ENCODE assay signal across 1 cellular context in the genomic region with DNA sequence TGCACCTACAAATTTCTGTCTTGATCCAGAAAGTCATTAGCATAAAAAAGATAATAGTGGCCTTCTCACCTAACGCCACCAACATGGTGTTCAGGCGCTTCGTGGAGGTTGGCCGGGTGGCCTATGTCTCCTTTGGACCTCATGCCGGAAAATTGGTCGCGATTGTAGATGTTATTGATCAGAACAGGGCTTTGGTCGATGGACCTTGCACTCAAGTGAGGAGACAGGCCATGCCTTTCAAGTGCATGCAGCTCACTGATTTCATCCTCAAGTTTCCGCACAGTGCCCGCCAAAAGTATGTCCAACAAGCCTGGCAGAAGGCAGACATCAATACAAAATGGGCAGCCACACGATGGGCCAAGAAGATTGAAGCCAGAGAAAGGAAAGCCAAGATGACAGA. TPM values are rescaled to one million over a fixed set of nuclear protein-coding genes. Genes with fewer than 3 reads are reported as not detected.
"Had no signal": no experiment of that assay in that cellular context is flagged by ENCODE, and none has a peak within 500 bp of the region (broad histone marks: within the 10 kb centered on the region; RNA-seq: fewer than 3 reads in every experiment).

No MANE protein-coding gene starts in this region.

RNA-seq across cellular contexts. Expression of gene PPM1H, which starts 30.3 kb away (rescaled TPM):
- total RNA-seq: naive thymus-derived CD8-positive, alpha-beta T cell had no signal
- polyA plus RNA-seq: naive thymus-derived CD8-positive, alpha-beta T cell had no signal
